16 cellular contexts compared by ENCODE assay signal in the genomic region with DNA sequence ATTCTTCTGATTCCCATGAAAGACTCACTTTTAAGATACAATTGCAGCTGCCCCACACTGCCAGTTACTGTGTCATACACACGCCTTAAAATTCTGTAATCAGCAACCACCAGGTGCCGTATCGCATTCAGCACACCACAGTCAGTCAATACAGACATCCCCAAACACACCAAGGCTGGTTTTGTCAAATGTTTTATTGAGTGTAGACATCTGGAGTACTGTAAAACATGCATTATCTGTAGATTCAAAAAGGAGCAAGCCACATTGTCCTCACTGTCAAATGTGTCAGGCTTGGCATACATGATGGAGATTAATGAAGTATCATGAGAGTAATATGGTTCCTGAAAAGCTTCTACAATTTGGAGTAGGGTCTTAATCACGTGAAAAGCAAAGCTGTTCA.
"Had no signal": no experiment of that assay in that cellular context is flagged by ENCODE, and none has a peak within 500 bp of the region (broad histone marks: within the 10 kb centered on the region; RNA-seq: fewer than 3 reads in every experiment).

No MANE protein-coding gene starts in this region.

- DNase-seq: activated CD4-positive, alpha-beta T cell treated with anti-CD3 and anti-CD28 coated beads for 1 hour; activated CD4-positive, alpha-beta T cell treated with anti-CD3 and anti-CD28 coated beads, Interleukin-2, amount 50 U/mL, for 4 hours; activated naive CD4-positive, alpha-beta T cell treated with Interleukin-2 at 50 U/mL for 16 hours; activated T-cell treated with anti-CD3 and anti-CD28 coated beads for 4 hours; anterior cingulate cortex; cerebellar nuclear complex; effector memory CD4-positive, alpha-beta T cell; foreskin melanocyte; kidney glomerular epithelial cell; midbrain; ovary; stimulated activated CD4-positive, alpha-beta T cell treated with anti-CD3 and anti-CD28 coated beads, Interleukin-1b, Interleukin-23, amount 100 ng/mL, for 48 hours; stomach; testis; upper lobe of right lung had no signal

- H3K4me3 ChIP-seq: ovary, stomach, testis, upper lobe of right lung had no signal

- H3K9me3 ChIP-seq: ovary, stomach, testis, upper lobe of right lung had no signal

- H3K36me3 ChIP-seq: ovary, upper lobe of right lung had no signal

- H3K27ac ChIP-seq: ovary, stomach, testis, upper lobe of right lung, VCaP had no signal

- H3K4me1 ChIP-seq: stomach, testis, upper lobe of right lung had no signal

- H3K27me3 ChIP-seq: ovary, stomach, testis, upper lobe of right lung had no signal

- ATAC-seq: upper lobe of right lung had no signal
